Comparison of ENCODE assay signal across 9 cellular contexts in the genomic region with DNA sequence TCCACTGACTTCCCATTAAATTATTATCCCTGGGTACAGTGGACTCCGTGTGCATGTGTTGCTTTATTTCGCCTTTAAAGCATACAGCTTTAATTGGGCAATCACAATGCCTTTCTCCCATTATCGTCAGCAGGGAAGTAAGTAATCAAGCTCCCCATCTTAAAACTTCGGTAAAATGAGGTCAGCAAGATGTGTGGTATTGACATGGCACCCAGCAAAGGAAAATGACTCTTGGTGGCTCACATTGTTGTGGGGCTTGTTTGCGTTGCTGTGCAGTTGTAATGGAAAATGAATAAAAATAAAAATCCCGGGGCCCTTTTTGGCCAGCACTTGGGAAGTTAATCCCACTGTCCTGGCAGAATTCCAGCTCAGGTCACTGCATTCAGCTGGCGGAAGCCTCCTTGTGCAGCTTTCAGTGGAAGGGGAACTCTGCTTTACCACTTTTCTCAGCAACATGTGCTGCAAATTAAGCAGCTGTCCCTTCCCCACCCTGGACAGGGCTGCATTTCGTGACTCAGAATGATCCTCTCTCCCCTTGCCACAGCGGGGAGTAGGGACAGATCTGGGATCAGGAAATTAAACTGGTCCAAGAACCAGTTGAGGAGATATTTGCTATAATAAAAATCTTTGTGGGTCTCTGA. TPM values are rescaled to one million over a fixed set of nuclear protein-coding genes. Genes with fewer than 3 reads are reported as not detected.
DNase-seq lines count a peak whose midpoint lies in the region; ATAC-seq, FAIRE-seq and TF ChIP-seq lines count a peak whose summit lies in the region.
"Had no signal": no experiment of that assay in that cellular context is flagged by ENCODE, and none has a peak within 500 bp of the region (broad histone marks: within the 10 kb centered on the region; RNA-seq: fewer than 3 reads in every experiment).

No MANE protein-coding gene starts in this region.

- intact Hi-C loops in pancreas (cut with DNase I), result no loop called here
- intact Hi-C loops in posterior vena cava (cut with DNase I), result no loop called here
- intact Hi-C loops in Caco-2 (cut with micrococcal nuclease; ENCODE audit: unreplicated experiment), result no loop called here

- no peaks in the 10 kb centered on the region for H3K27me3 Mint-ChIP-seq in Caco-2 (ENCODE audit: insufficient read depth, unreplicated experiment)

- H3K4me3 Mint-ChIP-seq in Caco-2 (ENCODE audit: unreplicated experiment), result no peak overlapping the region
- H3K4me3 Mint-ChIP-seq: stimulated activated naive CD8-positive, alpha-beta T cell treated with anti-CD3 and anti-CD28 coated beads, Interleukin-15, Interleukin-2, amounts not matched to agents 100 ng/mL and 50 ng/mL, for 24 hours had no signal

- H3K9me3 Mint-ChIP-seq in Caco-2 (ENCODE audit: unreplicated experiment), result no peaks in the 10 kb centered on the region
- H3K9me3 Mint-ChIP-seq: stimulated activated naive CD8-positive, alpha-beta T cell treated with anti-CD3 and anti-CD28 coated beads, Interleukin-15, Interleukin-2, amounts not matched to agents 100 ng/mL and 50 ng/mL, for 24 hours had no signal

- peaks cover 0 to 9% (median 0%) of the 10 kb centered on the region in 3 donors for H3K4me1 ChIP-seq in pancreas
- H3K4me1 ChIP-seq in Caco-2, result peaks cover 26% of the 10 kb centered on the region

- H3K36me3 Mint-ChIP-seq in Caco-2 (ENCODE audit: insufficient read depth, unreplicated experiment), result peaks cover 6% of the 10 kb centered on the region

- H3K27me3 ChIP-seq in pancreas (no peaks in the 10 kb centered on the region), Caco-2 (replicated peaks; ENCODE audit: control insufficient read depth, insufficient read depth, low read length) (no peaks in the 10 kb centered on the region)

- peak; percentile 65 for DNase-seq in DMS79 (lab: John Stamatoyannopoulos, UW)
- peak; percentile 45 for DNase-seq in NCI-H2196 treated with DMSO at 0.1 percent for 48 hours (lab: John Stamatoyannopoulos, UW; ENCODE audit: unreplicated experiment)
- peak; percentile 92 to 93 for DNase-seq in dermis microvascular lymphatic vessel endothelial cell (ENCODE audit: low read depth in 2 of 2)
- DNase-seq in pancreas, result no peak
- DNase-seq in posterior vena cava (ENCODE audit: low spot score), result no peak
- DNase-seq in Caco-2, result no peak

- H3K9me3 ChIP-seq in pancreas (no peaks in the 10 kb centered on the region), Caco-2 (no peaks in the 10 kb centered on the region)

- BruUV-seq in Caco-2 (replicated peaks; lab: Mats Ljungman, UMichigan), result no TSS peak

- CTCF ChIA-PET in Caco-2 (lab: Charles Lee), result no interaction called here

- H3K27ac ChIP-seq in pancreas, result no peak overlapping the region

- H3K4me3 ChIP-seq in pancreas (no peak overlapping the region), Caco-2 (ENCODE audit: low read depth, low read length) (no peak overlapping the region)

- no peaks in the 10 kb centered on the region for H3K36me3 ChIP-seq in pancreas
- no peaks in the 10 kb centered on the region for H3K36me3 ChIP-seq in Caco-2 (ENCODE audit: control insufficient read depth, insufficient read depth, low read length)

- FAIRE-seq in pancreas (lab: Jason Lieb, UNC), result no peak

- POLR2A ChIA-PET in Caco-2 (lab: Charles Lee), result no interaction called here

- peak in 3 of 4 donors; percentile 35 to 54 (median 47) for ATAC-seq in pancreas
- ATAC-seq in GM19035 (IDR thresholded peaks at IDR 0.05; ENCODE audit: unreplicated experiment), result no peak
- ATAC-seq in HG03342 (IDR thresholded peaks at IDR 0.05; ENCODE audit: unreplicated experiment), result no peak

- WGBS in pancreas, 2 donors, result 55 to 68% methylated on average over 9 of the region's 9 CpGs

- TF ChIP-seq CTCF in pancreas (IDR thresholded peaks at IDR 0.05) (no peak), Caco-2 (IDR thresholded peaks at IDR 0.05; ENCODE audit: insufficient read depth in 1 of 2, low read depth in 1 of 2, low read length in 1 of 2, severe bottlenecking in 1 of 2, unreplicated experiment in 1 of 2) (no peak)

- H3K4me1 Mint-ChIP-seq in Caco-2 (ENCODE audit: low read depth, unreplicated experiment), result peaks cover 13% of the 10 kb centered on the region

- no peak overlapping the region for H3K27ac Mint-ChIP-seq in Caco-2 (ENCODE audit: unreplicated experiment)
- H3K27ac Mint-ChIP-seq: stimulated activated naive CD8-positive, alpha-beta T cell treated with anti-CD3 and anti-CD28 coated beads, Interleukin-15, Interleukin-2, amounts not matched to agents 100 ng/mL and 50 ng/mL, for 24 hours had no signal

RNA-seq across cellular contexts. Expression of a gene that starts 13.9 kb away (rescaled TPM):
- 87.9 and 109 TPM in 2 replicates for total RNA-seq in dermis microvascular lymphatic vessel endothelial cell
- total RNA-seq in pancreas, result 10 to 100 TPM; 35.0 to 79.7 (median 60.3) TPM
- polyA plus RNA-seq in pancreas, result 10 to 100 TPM; 16.3 to 36.7 TPM
- 100 to 1,000 TPM; 222 to 263 TPM for total RNA-seq in posterior vena cava
- 252 and 262 TPM in 2 replicates for total RNA-seq in Caco-2 (2022)

Comparison
In these comparisons a context has a peak if more than half of its experiments do, and no peak if none do; other contexts are left out.
1. DNase-seq: peak in DMS79 (single experiment), NCI-H2196 treated with DMSO at 0.1 percent for 48 hours (single experiment) and dermis microvascular lymphatic vessel endothelial cell (2 of 2); none in pancreas (0 of 6), posterior vena cava (single experiment) and Caco-2 (0 of 2).
2. ATAC-seq: peak in pancreas (3 of 4); none in GM19035 (single experiment) and HG03342 (single experiment).